17 cellular contexts compared by ENCODE assay signal in the genomic region with DNA sequence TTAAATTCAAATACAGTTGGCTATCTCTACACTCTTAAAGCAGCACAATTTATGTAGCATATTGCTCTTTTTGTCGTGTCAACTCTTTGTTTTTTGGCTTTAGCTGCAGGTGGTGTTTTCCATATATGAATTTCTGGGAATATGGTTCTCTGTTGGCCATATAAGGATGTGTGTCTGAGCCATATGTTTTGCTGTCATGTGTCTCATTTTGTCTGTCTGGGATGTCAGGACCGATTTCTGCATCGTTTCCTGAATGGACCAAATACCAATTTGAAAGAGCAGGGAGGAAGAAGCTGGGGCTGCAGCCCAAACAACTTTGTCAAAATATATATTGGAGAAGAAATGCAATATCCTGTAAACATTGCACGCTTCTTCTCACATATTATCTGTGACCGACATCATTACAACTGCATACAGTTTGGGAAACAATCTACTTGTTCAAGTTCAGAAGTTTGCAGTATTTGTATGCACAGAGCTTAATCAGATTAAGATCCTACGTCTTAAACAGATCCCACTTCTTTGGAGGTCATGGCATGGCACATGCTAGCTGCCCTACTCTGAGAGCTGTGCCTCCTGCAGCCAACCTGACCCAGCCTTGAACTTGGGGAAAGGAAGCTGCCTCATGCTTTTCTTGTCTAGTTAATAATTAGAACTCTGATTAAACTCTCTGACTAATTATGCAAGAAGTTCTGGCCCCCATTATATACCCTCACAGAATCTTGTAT. TPM values are rescaled to one million over a fixed set of nuclear protein-coding genes. Genes with fewer than 3 reads are reported as not detected.
DNase-seq lines count a peak whose midpoint lies in the region; ATAC-seq lines count a peak whose summit lies in the region.
"Had no signal": no experiment of that assay in that cellular context is flagged by ENCODE, and none has a peak within 500 bp of the region (broad histone marks: within the 10 kb centered on the region; RNA-seq: fewer than 3 reads in every experiment).

No MANE protein-coding gene starts in this region.

- H3K27me3 Mint-ChIP-seq in activated naive CD4-positive, alpha-beta T cell treated with anti-CD3 and anti-CD28 coated beads, Interleukin-2, amount 50 U/mL, for 24 hours, result no peaks in the 10 kb centered on the region
- H3K27me3 Mint-ChIP-seq in activated T-helper 2 cell treated with anti-CD3 and anti-CD28 coated beads, Interferon-gamma antibody, Interleukin-2, Interleukin-4, amounts not matched to agents 10 μg/mL and 5 μg/mL and 100 μg/mL, durations not matched to agents 14 hours and 24 hours and 36 hours (ENCODE audit: low read depth), result no peaks in the 10 kb centered on the region

- H3K36me3 ChIP-seq in thymus (ENCODE audit: control insufficient read depth, insufficient read depth), result peaks cover 21% of the 10 kb centered on the region
- H3K36me3 ChIP-seq: thyroid gland had no signal

- H3K4me3 Mint-ChIP-seq in activated naive CD4-positive, alpha-beta T cell treated with anti-CD3 and anti-CD28 coated beads, Interleukin-2, amount 50 U/mL, for 24 hours, result peak overlapping the region; percentile 71
- H3K4me3 Mint-ChIP-seq in activated T-helper 2 cell treated with anti-CD3 and anti-CD28 coated beads, Interferon-gamma antibody, Interleukin-2, Interleukin-4, amounts not matched to agents 10 μg/mL and 5 μg/mL and 100 μg/mL, durations not matched to agents 14 hours and 24 hours and 36 hours (ENCODE audit: low read depth), result peak overlapping the region; percentile 84

- peak overlapping the region; percentile 51 for H3K4me3 ChIP-seq in thymus (ENCODE audit: low read length)
- H3K4me3 ChIP-seq: lung, thyroid gland had no signal

- intact Hi-C loops in activated T-helper 2 cell treated with anti-CD3 and anti-CD28 coated beads, Interferon-gamma antibody, Interleukin-2, Interleukin-4, amounts not matched to agents 10 μg/mL and 5 μg/mL and 100 μg/mL, durations not matched to agents 14 hours and 24 hours and 36 hours (cut with micrococcal nuclease), result loop anchor here (5.0 to 10.0 kb wide), 2 partner anchors 313 to 1914 kb away; a partner anchor contains a TSS

- H3K36me3 Mint-ChIP-seq in activated naive CD4-positive, alpha-beta T cell treated with anti-CD3 and anti-CD28 coated beads, Interleukin-2, amount 50 U/mL, for 24 hours, result no peaks in the 10 kb centered on the region
- H3K36me3 Mint-ChIP-seq in activated T-helper 2 cell treated with anti-CD3 and anti-CD28 coated beads, Interferon-gamma antibody, Interleukin-2, Interleukin-4, amounts not matched to agents 10 μg/mL and 5 μg/mL and 100 μg/mL, durations not matched to agents 14 hours and 24 hours and 36 hours (ENCODE audit: low read depth), result peaks cover 94% of the 10 kb centered on the region

- peak overlapping the region; percentile 89 for H3K27ac Mint-ChIP-seq in activated naive CD4-positive, alpha-beta T cell treated with anti-CD3 and anti-CD28 coated beads, Interleukin-2, amount 50 U/mL, for 24 hours
- peak overlapping the region; percentile 82 for H3K27ac Mint-ChIP-seq in activated T-helper 2 cell treated with anti-CD3 and anti-CD28 coated beads, Interferon-gamma antibody, Interleukin-2, Interleukin-4, amounts not matched to agents 10 μg/mL and 5 μg/mL and 100 μg/mL, durations not matched to agents 14 hours and 24 hours and 36 hours

- 59% methylated on average over 6 of the region's 6 CpGs for WGBS in thymus

- H3K27ac ChIP-seq in thymus (ENCODE audit: low read depth), result peak overlapping the region; percentile 64
- H3K27ac ChIP-seq: thyroid gland had no signal

- no peaks in the 10 kb centered on the region for H3K9me3 Mint-ChIP-seq in activated naive CD4-positive, alpha-beta T cell treated with anti-CD3 and anti-CD28 coated beads, Interleukin-2, amount 50 U/mL, for 24 hours
- no peaks in the 10 kb centered on the region for H3K9me3 Mint-ChIP-seq in activated T-helper 2 cell treated with anti-CD3 and anti-CD28 coated beads, Interferon-gamma antibody, Interleukin-2, Interleukin-4, amounts not matched to agents 10 μg/mL and 5 μg/mL and 100 μg/mL, durations not matched to agents 14 hours and 24 hours and 36 hours

- H3K27me3 ChIP-seq in thymus (ENCODE audit: control insufficient read depth, insufficient read depth), result no peaks in the 10 kb centered on the region
- H3K27me3 ChIP-seq: thyroid gland had no signal

- ATAC-seq in GM21825 (IDR thresholded peaks at IDR 0.05; ENCODE audit: unreplicated experiment), result no peak
- ATAC-seq: HCT116 had no signal

- peaks cover 7% of the 10 kb centered on the region for H3K4me1 ChIP-seq in thymus (ENCODE audit: control insufficient read depth, insufficient read depth, low read length)
- H3K4me1 ChIP-seq: thyroid gland had no signal

- no peaks in the 10 kb centered on the region for H3K9me3 ChIP-seq in thymus (ENCODE audit: control insufficient read depth)
- H3K9me3 ChIP-seq: thyroid gland had no signal

- no peak for DNase-seq in activated naive CD4-positive, alpha-beta T cell treated with anti-CD3 and anti-CD28 coated beads, Interleukin-2, amount 50 U/mL, for 16 hours
- peak; percentile 88 for DNase-seq in SK-N-DZ (ENCODE audit: low spot score)
- DNase-seq in activated T-helper 2 cell treated with anti-CD3 and anti-CD28 coated beads, Interferon-gamma antibody, Interleukin-2, Interleukin-4, amounts not matched to agents 10 μg/mL and 5 μg/mL and 100 μg/mL, durations not matched to agents 14 hours and 24 hours and 36 hours (ENCODE audit: low spot score), result no peak
- DNase-seq in G401 (ENCODE audit: low spot score), result no peak
- no peak for DNase-seq in SIG-M5 (lab: John Stamatoyannopoulos, UW)
- DNase-seq: activated CD4-positive, alpha-beta T cell treated with anti-CD3 and anti-CD28 coated beads for 4 hours; amygdala; cortex of kidney; DMS79 treated with DMSO at 0.1 percent for 48 hours; NCI-H1436 treated with DMSO at 0.1 percent for 48 hours; NCI-H2171; thyroid gland had no signal

- peaks cover 71% of the 10 kb centered on the region for H3K4me1 Mint-ChIP-seq in activated naive CD4-positive, alpha-beta T cell treated with anti-CD3 and anti-CD28 coated beads, Interleukin-2, amount 50 U/mL, for 24 hours
- peaks cover 64% of the 10 kb centered on the region for H3K4me1 Mint-ChIP-seq in activated T-helper 2 cell treated with anti-CD3 and anti-CD28 coated beads, Interferon-gamma antibody, Interleukin-2, Interleukin-4, amounts not matched to agents 10 μg/mL and 5 μg/mL and 100 μg/mL, durations not matched to agents 14 hours and 24 hours and 36 hours (ENCODE audit: low read depth)

- in situ Hi-C loops in G401 (cut with HindIII; ENCODE audit: low sequenced_read_pairs), result no loop called here

RNA-seq across cellular contexts. Expression of a gene that starts 4.0 kb away (rescaled TPM):
- 60.7 and 66.5 TPM in 2 replicates for polyA plus RNA-seq in SK-N-DZ (2014; cell fraction: cytosol; rRNA removed)
- polyA plus RNA-seq in SK-N-DZ (2014; cell fraction: nucleus; rRNA removed), result 36.4 and 76.3 TPM in 2 replicates
- 831 and 866 TPM in 2 replicates for total RNA-seq in activated T-helper 2 cell treated with anti-CD3 and anti-CD28 coated beads, Interferon-gamma antibody, Interleukin-2, Interleukin-4, amounts not matched to agents 10 μg/mL and 5 μg/mL and 100 μg/mL, durations not matched to agents 14 hours and 24 hours and 36 hours
- 172 TPM for polyA plus RNA-seq in thymus
- 0.18 TPM in 1 of 2 replicates, not detected in the other for total RNA-seq in G401 (2014; rRNA removed; shearing (Covaris generic))

Comparison
In these comparisons a context has a peak if more than half of its experiments do, and no peak if none do; other contexts are left out.
1. RNA of a gene that starts 4.0 kb away (total RNA-seq): 831 to 866 TPM in activated T-helper 2 cell treated with anti-CD3 and anti-CD28 coated beads, Interferon-gamma antibody, Interleukin-2, Interleukin-4, amounts not matched to agents 10 μg/mL and 5 μg/mL and 100 μg/mL, durations not matched to agents 14 hours and 24 hours and 36 hours; 0.18 TPM in G401; every median in the first group is over 100 times any median in the second.